10 cellular contexts compared by ENCODE assay signal in genomic region chr20:57902478-57902877, GRCh38.
DNase-seq lines count a peak whose midpoint lies in the region; ATAC-seq and TF ChIP-seq lines count a peak whose summit lies in the region.
"Had no signal": no experiment of that assay in that cellular context is flagged by ENCODE, and none has a peak within 500 bp of the region (broad histone marks: within the 10 kb centered on the region; RNA-seq: fewer than 3 reads in every experiment).

No MANE protein-coding gene starts in this region.

- no peaks in the 10 kb centered on the region for H3K9me3 ChIP-seq in heart right ventricle

- no peak overlapping the region for H3K4me3 ChIP-seq in brain microvascular endothelial cell (ENCODE audit: low read depth, low read length)
- no peak overlapping the region for H3K4me3 ChIP-seq in heart right ventricle

- H3K4me1 ChIP-seq in heart right ventricle: peaks cover 0 to 11% (median 0%) of the 10 kb centered on the region in 9 donors

- H3K27me3 ChIP-seq in brain microvascular endothelial cell (replicated peaks): no peaks in the 10 kb centered on the region
- peaks cover 0 to 15% (median 0%) of the 10 kb centered on the region in 7 donors for H3K27me3 ChIP-seq in heart right ventricle

- ATAC-seq in GM19397 (IDR thresholded peaks at IDR 0.05; ENCODE audit: unreplicated experiment) (peak; percentile 83), HG03520 (IDR thresholded peaks at IDR 0.05; ENCODE audit: unreplicated experiment) (peak; percentile 87), heart right ventricle (no peak)

- intact Hi-C loops in posterior cingulate gyrus (cut with DNase I): no loop called here
- intact Hi-C loops in heart right ventricle (cut with DNase I): no loop called here

- DNase-seq in AG09319 (ENCODE audit: extremely low read depth, low read depth): peak; percentile 15
- peak; percentile 64 for DNase-seq in brain microvascular endothelial cell
- DNase-seq in SK-N-DZ (ENCODE audit: low spot score): no peak
- no peak for DNase-seq in posterior cingulate gyrus
- DNase-seq in NCI-H2029 treated with DMSO at 0.1 percent for 48 hours (lab: John Stamatoyannopoulos, UW): no peak
- DNase-seq in heart right ventricle: no peak
- DNase-seq: activated CD8-positive, alpha-beta memory T cell treated with anti-CD3 and anti-CD28 coated beads, Interleukin-2, amount 50 U/mL, for 48 hours; NCI-H1930 had no signal

- H3K27ac ChIP-seq in brain microvascular endothelial cell (no peak overlapping the region), heart right ventricle (no peak overlapping the region)

- peak; percentile 2; the same call in 1 of the 2 replicates for TF ChIP-seq CTCF in AG09319 (IDR thresholded peaks at IDR 0.05; ENCODE audit: low read depth, low read length)
- peak; percentile 56 for TF ChIP-seq CTCF in brain microvascular endothelial cell (IDR thresholded peaks at IDR 0.05; ENCODE audit: low read depth, low read length, missing control alignments)
- no peak for TF ChIP-seq CTCF in heart right ventricle (IDR thresholded peaks at IDR 0.05)

- in situ Hi-C loops in brain microvascular endothelial cell (cut with HindIII; ENCODE audit: low pct_ligation_motif_present, low sequenced_read_pairs): no loop called here

- 97 to 100% methylated on average over 1 of the region's 1 CpG for WGBS in heart right ventricle, 2 donors

- H3K36me3 ChIP-seq in brain microvascular endothelial cell (replicated peaks): no peaks in the 10 kb centered on the region
- no peaks in the 10 kb centered on the region for H3K36me3 ChIP-seq in heart right ventricle

Comparison
In these comparisons a context has a peak if more than half of its experiments do, and no peak if none do; other contexts are left out.
1. DNase-seq: peak in AG09319 (single experiment) and brain microvascular endothelial cell (single experiment); none in SK-N-DZ (single experiment), posterior cingulate gyrus (0 of 10), NCI-H2029 treated with DMSO at 0.1 percent for 48 hours (single experiment) and heart right ventricle (0 of 2).
2. CTCF ChIP-seq: peak in AG09319 (single experiment) and brain microvascular endothelial cell (single experiment); none in heart right ventricle (0 of 9).
3. ATAC-seq: peak in GM19397 (single experiment) and HG03520 (single experiment); none in heart right ventricle (0 of 8).